1 cellular context compared by ENCODE assay signal in the genomic region with DNA sequence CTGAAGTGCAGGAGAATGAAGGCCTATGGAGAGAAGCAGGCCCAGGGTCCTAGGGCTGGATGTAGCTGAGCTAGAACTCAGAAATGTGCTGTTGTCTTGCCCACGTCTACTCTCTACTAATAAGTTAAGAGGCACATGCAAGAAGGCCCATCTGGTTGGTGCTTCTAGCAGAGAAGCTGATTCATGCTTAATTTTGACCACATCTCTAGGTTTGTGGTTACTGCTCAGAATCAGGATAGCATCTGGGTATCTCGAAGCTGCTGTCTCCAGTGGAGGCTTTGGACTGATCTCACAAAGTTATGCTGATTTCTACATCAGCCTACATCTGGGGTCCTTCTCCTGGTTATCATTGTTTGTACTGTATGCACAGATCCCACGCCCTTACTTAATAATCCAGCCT.
TF ChIP-seq lines count a peak whose summit lies in the region.

No MANE protein-coding gene starts in this region.

TF ChIP-seq in HepG2, 621 proteins besides CTCF, POLR2A, EP300 and RAD21 (continued from another document):
- TF ChIP-seq STAT6 (CRISPR knock-in tag; IDR thresholded peaks at IDR 0.05; ENCODE audit: borderline replicate concordance) = no peak
- no peak for TF ChIP-seq ZMAT3 (CRISPR knock-in tag; conservative IDR thresholded peaks at IDR 0.05)
